9 cellular contexts compared by ENCODE assay signal in genomic region chr3:85808750-85809149, GRCh38.
"Had no signal": no experiment of that assay in that cellular context is flagged by ENCODE, and none has a peak within 500 bp of the region (broad histone marks: within the 10 kb centered on the region; RNA-seq: fewer than 3 reads in every experiment).

No MANE protein-coding gene starts in this region.

- DNase-seq: activated B cell treated with CpG ODN at 0.5 μM for 24 hours; activated CD4-positive, alpha-beta T cell treated with anti-CD3 and anti-CD28 coated beads, Interleukin-2, amount 10 ng/mL, durations not matched to agents 24 days and 14 days; activated naive CD4-positive, alpha-beta T cell; foreskin keratinocyte; left cardiac atrium; naive thymus-derived CD4-positive, alpha-beta T cell; tibial artery had no signal

- ATAC-seq: foreskin keratinocyte; left cardiac atrium; naive thymus-derived CD4-positive, alpha-beta T cell; stimulated activated effector memory CD8-positive, alpha-beta T cell treated with anti-CD3 and anti-CD28 coated beads, Interleukin-12 subunit alpha, Interleukin-12 subunit beta, amount 100 ng/mL, for 72 hours had no signal

- H3K27ac ChIP-seq: foreskin keratinocyte, skin epidermis, tibial artery had no signal

- H3K9me3 ChIP-seq: tibial artery had no signal

- H3K4me3 ChIP-seq: skin epidermis, tibial artery had no signal

- H3K27me3 ChIP-seq: foreskin keratinocyte, tibial artery had no signal

- H3K36me3 ChIP-seq: tibial artery had no signal

- H3K4me1 ChIP-seq: foreskin keratinocyte, tibial artery had no signal
